In genomic region chr15:58724471-58724870, GRCh38 we compare ENCODE assay signal across 8 cellular contexts. TPM values are rescaled to one million over a fixed set of nuclear protein-coding genes. Genes with fewer than 3 reads are reported as not detected.
DNase-seq lines count a peak whose midpoint lies in the region; ATAC-seq and TF ChIP-seq lines count a peak whose summit lies in the region.
"Had no signal": no experiment of that assay in that cellular context is flagged by ENCODE, and none has a peak within 500 bp of the region (broad histone marks: within the 10 kb centered on the region; RNA-seq: fewer than 3 reads in every experiment).

No MANE protein-coding gene starts in this region.

- no peaks in the 10 kb centered on the region for H3K36me3 ChIP-seq in lower lobe of right lung

- H3K9me3 ChIP-seq in lower lobe of right lung = no peaks in the 10 kb centered on the region

- no peaks in the 10 kb centered on the region for H3K27me3 ChIP-seq in lower lobe of right lung (ENCODE audit: low read depth)

- DNase-seq in OCI-M1 (lab: John Stamatoyannopoulos, UW) (peak; percentile 56), lower lobe of right lung (no peak), inferior parietal cortex (ENCODE audit: extremely low spot score) (no peak), NCI-H82 (lab: John Stamatoyannopoulos, UW) (no peak), NCI-H146 treated with DMSO at 0.1 percent for 48 hours (lab: John Stamatoyannopoulos, UW; ENCODE audit: unreplicated experiment) (no peak)

- H3K4me1 ChIP-seq in lower lobe of right lung = peaks cover 35% of the 10 kb centered on the region

- intact Hi-C loops in lower lobe of right lung (cut with DNase I) = no loop called here

- no peak for TF ChIP-seq CTCF in lower lobe of right lung (IDR thresholded peaks at IDR 0.05)

- no peak overlapping the region for H3K4me3 ChIP-seq in lower lobe of right lung

- ATAC-seq in GM18508 (IDR thresholded peaks at IDR 0.05; ENCODE audit: insufficient read depth, unreplicated experiment) (peak; percentile 62), HG02642 (IDR thresholded peaks at IDR 0.05; ENCODE audit: poor library complexity, unreplicated experiment) (peak; percentile 74), lower lobe of right lung (peak; percentile 71 to 81)
- ATAC-seq: Panc1 had no signal

- H3K27ac ChIP-seq in lower lobe of right lung = no peak overlapping the region

RNA-seq across cellular contexts. Expression of gene ADAM10, which starts 25.0 kb away (rescaled TPM):
- total RNA-seq in lower lobe of right lung = 166 TPM

RNA-seq across cellular contexts. Expression of gene MINDY2, which starts 46.6 kb away (rescaled TPM):
- total RNA-seq in lower lobe of right lung = 32.9 TPM
